In genomic region chr20:61184194-61184593, GRCh38 we compare ENCODE assay signal across 19 cellular contexts.
"Had no signal": no experiment of that assay in that cellular context is flagged by ENCODE, and none has a peak within 500 bp of the region (broad histone marks: within the 10 kb centered on the region; RNA-seq: fewer than 3 reads in every experiment).

No MANE protein-coding gene starts in this region.

- H3K36me3 ChIP-seq: right atrium auricular region, suprapubic skin, WERI-Rb-1 had no signal

- H3K27me3 Mint-ChIP-seq: activated CD4-positive, alpha-beta memory T cell treated with anti-CD3 and anti-CD28 coated beads, Interleukin-2, amount 10 ng/mL, durations not matched to agents 7 days and 5 days; stimulated activated naive CD8-positive, alpha-beta T cell treated with anti-CD3 and anti-CD28 coated beads, Interleukin-15, Interleukin-2, amounts not matched to agents 100 ng/mL and 50 ng/mL, for 24 hours had no signal

- H3K9me3 Mint-ChIP-seq: activated CD4-positive, alpha-beta memory T cell treated with anti-CD3 and anti-CD28 coated beads, Interleukin-2, amount 10 ng/mL, durations not matched to agents 7 days and 5 days; activated T-cell treated with anti-CD3 and anti-CD28 coated beads, Interleukin-2, amount 50 U/mL, for 24 hours; central memory CD8-positive, alpha-beta T cell; nephron; stimulated activated naive CD8-positive, alpha-beta T cell treated with anti-CD3 and anti-CD28 coated beads, Interleukin-15, Interleukin-2, amounts not matched to agents 100 ng/mL and 50 ng/mL, for 24 hours had no signal

- H3K27me3 ChIP-seq: right atrium auricular region had no signal

- H3K4me1 Mint-ChIP-seq: activated CD4-positive, alpha-beta memory T cell treated with anti-CD3 and anti-CD28 coated beads, Interleukin-2, amount 10 ng/mL, durations not matched to agents 7 days and 5 days; central memory CD8-positive, alpha-beta T cell; nephron had no signal

- H3K4me3 ChIP-seq: right atrium auricular region, suprapubic skin had no signal

- DNase-seq: activated CD4-positive, alpha-beta memory T cell treated with anti-CD3 and anti-CD28 coated beads, Interleukin-2, amount 10 ng/mL, durations not matched to agents 7 days and 5 days; activated CD4-positive, alpha-beta T cell treated with anti-CD3 and anti-CD28 coated beads for 4 hours; activated naive CD4-positive, alpha-beta T cell treated with anti-CD3 and anti-CD28 coated beads, Interleukin-2, amount 50 U/mL, for 16 hours; activated T-cell treated with anti-CD3 and anti-CD28 coated beads, Interleukin-2, amount 50 U/mL, for 24 hours; cortex of kidney; effector CD8-positive, alpha-beta T cell; foreskin fibroblast; glutamatergic neuron; hypothalamus; nucleus accumbens; T-helper 1 cell; WERI-Rb-1 had no signal

- H3K4me1 ChIP-seq: right atrium auricular region, suprapubic skin had no signal

- H3K9me3 ChIP-seq: right atrium auricular region, suprapubic skin had no signal

- H3K27ac Mint-ChIP-seq: activated CD4-positive, alpha-beta memory T cell treated with anti-CD3 and anti-CD28 coated beads, Interleukin-2, amount 10 ng/mL, durations not matched to agents 7 days and 5 days; activated T-cell treated with anti-CD3 and anti-CD28 coated beads, Interleukin-2, amount 50 U/mL, for 24 hours; nephron; stimulated activated naive CD8-positive, alpha-beta T cell treated with anti-CD3 and anti-CD28 coated beads, Interleukin-15, Interleukin-2, amounts not matched to agents 100 ng/mL and 50 ng/mL, for 24 hours; type B pancreatic cell had no signal

- FAIRE-seq: endothelial cell of umbilical vein had no signal

- H3K27ac ChIP-seq: right atrium auricular region, suprapubic skin, WERI-Rb-1 had no signal

- H3K4me3 Mint-ChIP-seq: activated CD4-positive, alpha-beta memory T cell treated with anti-CD3 and anti-CD28 coated beads, Interleukin-2, amount 10 ng/mL, durations not matched to agents 7 days and 5 days; activated T-cell treated with anti-CD3 and anti-CD28 coated beads, Interleukin-2, amount 50 U/mL, for 24 hours; central memory CD8-positive, alpha-beta T cell; nephron; stimulated activated naive CD8-positive, alpha-beta T cell treated with anti-CD3 and anti-CD28 coated beads, Interleukin-15, Interleukin-2, amounts not matched to agents 100 ng/mL and 50 ng/mL, for 24 hours; type B pancreatic cell had no signal

- H3K36me3 Mint-ChIP-seq: type B pancreatic cell had no signal
